Comparison of ENCODE assay signal across 24 cellular contexts in the genomic region with DNA sequence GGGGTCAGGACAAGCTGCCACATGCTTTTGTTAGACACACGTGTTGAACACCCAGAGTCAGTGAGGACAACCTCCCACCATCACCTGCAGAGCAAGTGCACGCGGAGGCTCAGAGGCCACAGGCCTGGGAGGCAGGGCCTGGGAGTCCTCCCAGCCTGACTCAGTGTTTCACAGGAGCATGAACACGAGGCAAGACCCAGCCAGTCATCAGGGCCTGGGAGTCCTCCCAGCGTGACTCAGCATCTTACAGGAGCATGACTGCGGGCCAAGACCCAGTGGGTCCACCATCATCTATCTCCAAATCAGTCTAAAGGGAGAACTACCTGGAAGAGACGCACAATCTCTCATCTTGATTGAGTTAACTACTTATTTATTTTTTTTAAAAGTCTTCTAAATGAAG.
A peak's percentile ranks its signal among the peaks of the same experiment; 100 is the strongest.
DNase-seq lines count a peak whose midpoint lies in the region; ATAC-seq and TF ChIP-seq lines count a peak whose summit lies in the region.
"Had no signal": no experiment of that assay in that cellular context is flagged by ENCODE, and none has a peak within 500 bp of the region (broad histone marks: within the 10 kb centered on the region; RNA-seq: fewer than 3 reads in every experiment).

No MANE protein-coding gene starts in this region.

- H3K36me3 ChIP-seq in heart right ventricle: no peaks in the 10 kb centered on the region
- H3K36me3 ChIP-seq: BLaER1, breast epithelium, tibial artery, WERI-Rb-1 had no signal

- no peak overlapping the region for H3K4me3 Mint-ChIP-seq in progenitor cell of endocrine pancreas (ENCODE audit: low read depth)
- H3K4me3 Mint-ChIP-seq: activated CD4-positive, alpha-beta memory T cell treated with anti-CD3 and anti-CD28 coated beads for 36 hours; activated naive CD4-positive, alpha-beta T cell treated with anti-CD3 and anti-CD28 coated beads, Interleukin-2, amount 50 U/mL, for 24 hours; activated T-cell treated with anti-CD3 and anti-CD28 coated beads, Interleukin-2, amount 50 U/mL, for 24 hours had no signal

- WGBS in heart right ventricle, 2 donors: 71 to 80% methylated on average over 7 of the region's 7 CpGs

- H3K4me1 ChIP-seq in heart right ventricle: peaks cover 0 to 11% (median 0%) of the 10 kb centered on the region in 9 donors
- H3K4me1 ChIP-seq: breast epithelium, parathyroid adenoma had no signal

- TF ChIP-seq CTCF in progenitor cell of endocrine pancreas (IDR thresholded peaks at IDR 0.05; ENCODE audit: unreplicated experiment) (no peak), heart right ventricle (IDR thresholded peaks at IDR 0.05) (no peak)

- H3K9me3 ChIP-seq in heart right ventricle: no peaks in the 10 kb centered on the region
- H3K9me3 ChIP-seq: BLaER1, breast epithelium, tibial artery had no signal

- H3K27me3 ChIP-seq in heart right ventricle: peaks cover 0 to 76% (median 46%) of the 10 kb centered on the region in 7 donors

- no peaks in the 10 kb centered on the region for H3K36me3 Mint-ChIP-seq in progenitor cell of endocrine pancreas (ENCODE audit: insufficient read depth)
- H3K36me3 Mint-ChIP-seq: activated CD4-positive, alpha-beta memory T cell treated with anti-CD3 and anti-CD28 coated beads for 36 hours; activated naive CD4-positive, alpha-beta T cell treated with anti-CD3 and anti-CD28 coated beads, Interleukin-2, amount 50 U/mL, for 24 hours had no signal

- H3K27ac ChIP-seq in heart right ventricle: no peak overlapping the region
- H3K27ac ChIP-seq: BLaER1, breast epithelium, parathyroid adenoma, tibial artery, WERI-Rb-1 had no signal

- H3K9me3 Mint-ChIP-seq in progenitor cell of endocrine pancreas (ENCODE audit: low read depth): no peaks in the 10 kb centered on the region
- H3K9me3 Mint-ChIP-seq: activated CD4-positive, alpha-beta memory T cell treated with anti-CD3 and anti-CD28 coated beads for 36 hours; activated naive CD4-positive, alpha-beta T cell treated with anti-CD3 and anti-CD28 coated beads, Interleukin-2, amount 50 U/mL, for 24 hours; activated T-cell treated with anti-CD3 and anti-CD28 coated beads, Interleukin-2, amount 50 U/mL, for 24 hours had no signal

- intact Hi-C loops in heart right ventricle (cut with DNase I): loop anchor here in 1 of 10 donors (10.0 kb wide), 1 partner anchor 1448 kb away; no protein-coding TSS in a partner anchor

- ATAC-seq in HG02973 (IDR thresholded peaks at IDR 0.05; ENCODE audit: unreplicated experiment) (no peak), HG02588 (IDR thresholded peaks at IDR 0.05; ENCODE audit: unreplicated experiment) (no peak), heart right ventricle (no peak)
- ATAC-seq: left lobe of liver had no signal

- DNase-seq in EH (ENCODE audit: low read depth): peak; percentile 26
- DNase-seq in RKO (ENCODE audit: low spot score): peak; percentile 19
- DNase-seq in erythroblast (lab: John Stamatoyannopoulos, UW): peak; percentile 3 to 19
- no peak for DNase-seq in progenitor cell of endocrine pancreas (ENCODE audit: low spot score, unreplicated experiment)
- no peak for DNase-seq in GF-D8 (lab: John Stamatoyannopoulos, UW)
- DNase-seq in heart right ventricle: no peak
- DNase-seq: activated CD4-positive, alpha-beta memory T cell treated with anti-CD3 and anti-CD28 coated beads for 36 hours; activated T-cell treated with anti-CD3 and anti-CD28 coated beads, Interleukin-2, amount 50 U/mL, for 24 hours; DMS 273 treated with DMSO at 0.1 percent for 48 hours; effector CD4-positive, alpha-beta T cell; foreskin fibroblast; HCEC 1CT; NCI-H146; NCI-H226; small intestine; tibial artery; WERI-Rb-1 had no signal

- H3K27me3 Mint-ChIP-seq in progenitor cell of endocrine pancreas: peaks cover 50% of the 10 kb centered on the region

- no peak overlapping the region for H3K4me3 ChIP-seq in heart right ventricle
- H3K4me3 ChIP-seq: BLaER1, breast epithelium, tibial artery had no signal

- H3K27ac Mint-ChIP-seq in progenitor cell of endocrine pancreas: peak overlapping the region; percentile 37
- H3K27ac Mint-ChIP-seq: activated CD4-positive, alpha-beta memory T cell treated with anti-CD3 and anti-CD28 coated beads for 36 hours; activated naive CD4-positive, alpha-beta T cell treated with anti-CD3 and anti-CD28 coated beads, Interleukin-2, amount 50 U/mL, for 24 hours; activated T-cell treated with anti-CD3 and anti-CD28 coated beads, Interleukin-2, amount 50 U/mL, for 24 hours had no signal

- H3K4me1 Mint-ChIP-seq in progenitor cell of endocrine pancreas (ENCODE audit: low read depth): peaks cover 13% of the 10 kb centered on the region
- H3K4me1 Mint-ChIP-seq: activated naive CD4-positive, alpha-beta T cell treated with anti-CD3 and anti-CD28 coated beads, Interleukin-2, amount 50 U/mL, for 24 hours had no signal

- no peak for TF ChIP-seq POLR2A in erythroblast (IDR thresholded peaks at IDR 0.05; ENCODE audit: low read length)

Comparison
In these comparisons a context has a peak if more than half of its experiments do, and no peak if none do; other contexts are left out.
1. DNase-seq: peak in EH (single experiment), RKO (single experiment) and erythroblast (2 of 2); none in progenitor cell of endocrine pancreas (single experiment), GF-D8 (single experiment) and heart right ventricle (0 of 2).